In the genomic region with DNA sequence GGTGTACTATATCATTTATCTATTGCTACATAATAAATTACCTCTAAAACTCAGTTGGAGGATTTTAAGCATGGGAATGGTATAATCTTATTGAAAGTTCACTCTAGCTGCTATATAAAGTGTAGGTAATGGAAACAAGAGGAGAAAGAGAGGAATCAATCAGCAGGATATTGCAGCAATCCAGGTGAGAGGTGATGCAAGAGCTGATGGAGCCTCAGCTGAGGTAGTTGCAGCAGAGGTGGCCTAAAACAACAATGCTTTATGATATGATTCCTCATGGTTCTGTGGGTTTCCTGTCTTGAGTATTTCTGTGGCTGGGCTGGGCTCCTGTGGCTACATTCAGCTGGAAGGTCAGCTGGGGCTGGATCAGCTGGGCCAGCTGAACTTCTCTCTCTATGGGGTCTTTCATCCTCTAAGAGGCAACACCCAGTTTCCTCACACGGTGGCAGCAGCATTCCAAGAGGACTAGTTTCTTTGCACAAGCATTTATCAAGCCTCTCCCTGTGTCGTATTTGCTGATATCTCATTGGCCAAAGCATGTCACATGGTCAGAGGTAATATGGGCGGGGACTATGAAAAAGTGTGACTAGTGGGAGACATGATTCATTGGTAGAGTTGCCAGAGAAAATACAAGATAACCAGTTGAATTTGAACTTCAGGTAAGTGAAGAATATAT, we compare ENCODE assay signal across 9 cellular contexts.
DNase-seq lines count a peak whose midpoint lies in the region; ATAC-seq and TF ChIP-seq lines count a peak whose summit lies in the region.
"Had no signal": no experiment of that assay in that cellular context is flagged by ENCODE, and none has a peak within 500 bp of the region (broad histone marks: within the 10 kb centered on the region; RNA-seq: fewer than 3 reads in every experiment).

No MANE protein-coding gene starts in this region.

- H3K4me3 ChIP-seq in NT2/D1 (ENCODE audit: insufficient read length, low read depth) = no peak overlapping the region
- H3K4me3 ChIP-seq: body of pancreas had no signal

- DNase-seq in ACHN (peak; percentile 5), GDM1 (lab: John Stamatoyannopoulos, UW) (peak; percentile 15), NT2/D1 (ENCODE audit: low read depth, low spot score) (peak; percentile 18), glutamatergic neuron (peak; percentile 51), 8988T (no peak), midbrain (lab: John Stamatoyannopoulos, UW) (no peak), NCI-H774 (lab: John Stamatoyannopoulos, UW) (no peak)

- in situ Hi-C loops in ACHN (cut with HindIII; ENCODE audit: low pct_ligation_motif_present, low pct_unique_long_range_greater_than_20kb, low sequenced_read_pairs) = no loop called here

- H3K36me3 ChIP-seq in NT2/D1 (ENCODE audit: insufficient read depth, insufficient read length, low read length) = no peaks in the 10 kb centered on the region

- peaks cover 6% of the 10 kb centered on the region for H3K27me3 Mint-ChIP-seq in glutamatergic neuron (ENCODE audit: unreplicated experiment)

- no peaks in the 10 kb centered on the region for H3K27me3 ChIP-seq in NT2/D1 (ENCODE audit: insufficient read depth, insufficient read length)
- H3K27me3 ChIP-seq: body of pancreas had no signal

- H3K9me3 Mint-ChIP-seq in glutamatergic neuron (ENCODE audit: unreplicated experiment) = peaks cover 6% of the 10 kb centered on the region

- no peaks in the 10 kb centered on the region for H3K4me1 ChIP-seq in NT2/D1 (ENCODE audit: insufficient read depth, insufficient read length)
- H3K4me1 ChIP-seq: body of pancreas had no signal

- H3K9me3 ChIP-seq in NT2/D1 (ENCODE audit: insufficient read depth, low read length) = peaks cover 21% of the 10 kb centered on the region; the same call in 1 of the 2 replicates

- H3K4me3 Mint-ChIP-seq in glutamatergic neuron (ENCODE audit: unreplicated experiment) = no peak overlapping the region

- H3K4me1 Mint-ChIP-seq in glutamatergic neuron (ENCODE audit: low read depth, unreplicated experiment) = no peaks in the 10 kb centered on the region

- H3K36me3 Mint-ChIP-seq in glutamatergic neuron (ENCODE audit: unreplicated experiment) = peaks cover 23% of the 10 kb centered on the region

- TF ChIP-seq CTCF in glutamatergic neuron (IDR thresholded peaks at IDR 0.05; ENCODE audit: partially characterized antibody, unreplicated experiment) = no peak

- ATAC-seq in HG03280 (IDR thresholded peaks at IDR 0.05; ENCODE audit: unreplicated experiment) = no peak
- ATAC-seq: body of pancreas had no signal

- H3K27ac Mint-ChIP-seq in glutamatergic neuron (ENCODE audit: unreplicated experiment) = no peak overlapping the region

- no peak overlapping the region for H3K9ac ChIP-seq in NT2/D1 (ENCODE audit: insufficient read length, low read depth)

Comparison
In these comparisons a context has a peak if more than half of its experiments do, and no peak if none do; other contexts are left out.
1. DNase-seq: peak in ACHN (single experiment), GDM1 (single experiment), NT2/D1 (single experiment) and glutamatergic neuron (single experiment); none in 8988T (single experiment), midbrain (single experiment) and NCI-H774 (single experiment).